Comparison of ENCODE assay signal across 1 cellular context in the genomic region with DNA sequence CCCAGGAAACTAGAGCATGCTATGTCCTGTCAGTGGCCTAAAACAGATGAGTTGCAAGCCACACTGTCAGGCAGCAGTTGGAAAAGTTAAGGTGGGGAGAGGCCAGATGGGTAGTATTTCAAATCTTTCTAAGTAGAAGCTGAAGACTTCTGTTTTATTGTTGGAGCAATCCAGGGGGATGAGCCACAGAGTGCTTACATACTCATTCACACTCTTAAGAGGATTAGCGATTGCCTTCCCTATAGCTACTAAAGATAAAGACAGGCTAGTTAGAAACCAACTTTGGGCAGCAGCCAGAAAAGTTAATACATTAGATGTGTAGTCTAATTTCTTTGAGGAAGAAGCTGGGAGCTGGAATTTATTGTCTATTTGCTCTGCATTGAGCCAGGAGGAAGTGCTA.
TF ChIP-seq lines count a peak whose summit lies in the region.

No MANE protein-coding gene starts in this region.

TF ChIP-seq in GM23338, 12 proteins besides CTCF, POLR2A, EP300 and RAD21 (continued from another document):
- TF ChIP-seq, protein P1, sequence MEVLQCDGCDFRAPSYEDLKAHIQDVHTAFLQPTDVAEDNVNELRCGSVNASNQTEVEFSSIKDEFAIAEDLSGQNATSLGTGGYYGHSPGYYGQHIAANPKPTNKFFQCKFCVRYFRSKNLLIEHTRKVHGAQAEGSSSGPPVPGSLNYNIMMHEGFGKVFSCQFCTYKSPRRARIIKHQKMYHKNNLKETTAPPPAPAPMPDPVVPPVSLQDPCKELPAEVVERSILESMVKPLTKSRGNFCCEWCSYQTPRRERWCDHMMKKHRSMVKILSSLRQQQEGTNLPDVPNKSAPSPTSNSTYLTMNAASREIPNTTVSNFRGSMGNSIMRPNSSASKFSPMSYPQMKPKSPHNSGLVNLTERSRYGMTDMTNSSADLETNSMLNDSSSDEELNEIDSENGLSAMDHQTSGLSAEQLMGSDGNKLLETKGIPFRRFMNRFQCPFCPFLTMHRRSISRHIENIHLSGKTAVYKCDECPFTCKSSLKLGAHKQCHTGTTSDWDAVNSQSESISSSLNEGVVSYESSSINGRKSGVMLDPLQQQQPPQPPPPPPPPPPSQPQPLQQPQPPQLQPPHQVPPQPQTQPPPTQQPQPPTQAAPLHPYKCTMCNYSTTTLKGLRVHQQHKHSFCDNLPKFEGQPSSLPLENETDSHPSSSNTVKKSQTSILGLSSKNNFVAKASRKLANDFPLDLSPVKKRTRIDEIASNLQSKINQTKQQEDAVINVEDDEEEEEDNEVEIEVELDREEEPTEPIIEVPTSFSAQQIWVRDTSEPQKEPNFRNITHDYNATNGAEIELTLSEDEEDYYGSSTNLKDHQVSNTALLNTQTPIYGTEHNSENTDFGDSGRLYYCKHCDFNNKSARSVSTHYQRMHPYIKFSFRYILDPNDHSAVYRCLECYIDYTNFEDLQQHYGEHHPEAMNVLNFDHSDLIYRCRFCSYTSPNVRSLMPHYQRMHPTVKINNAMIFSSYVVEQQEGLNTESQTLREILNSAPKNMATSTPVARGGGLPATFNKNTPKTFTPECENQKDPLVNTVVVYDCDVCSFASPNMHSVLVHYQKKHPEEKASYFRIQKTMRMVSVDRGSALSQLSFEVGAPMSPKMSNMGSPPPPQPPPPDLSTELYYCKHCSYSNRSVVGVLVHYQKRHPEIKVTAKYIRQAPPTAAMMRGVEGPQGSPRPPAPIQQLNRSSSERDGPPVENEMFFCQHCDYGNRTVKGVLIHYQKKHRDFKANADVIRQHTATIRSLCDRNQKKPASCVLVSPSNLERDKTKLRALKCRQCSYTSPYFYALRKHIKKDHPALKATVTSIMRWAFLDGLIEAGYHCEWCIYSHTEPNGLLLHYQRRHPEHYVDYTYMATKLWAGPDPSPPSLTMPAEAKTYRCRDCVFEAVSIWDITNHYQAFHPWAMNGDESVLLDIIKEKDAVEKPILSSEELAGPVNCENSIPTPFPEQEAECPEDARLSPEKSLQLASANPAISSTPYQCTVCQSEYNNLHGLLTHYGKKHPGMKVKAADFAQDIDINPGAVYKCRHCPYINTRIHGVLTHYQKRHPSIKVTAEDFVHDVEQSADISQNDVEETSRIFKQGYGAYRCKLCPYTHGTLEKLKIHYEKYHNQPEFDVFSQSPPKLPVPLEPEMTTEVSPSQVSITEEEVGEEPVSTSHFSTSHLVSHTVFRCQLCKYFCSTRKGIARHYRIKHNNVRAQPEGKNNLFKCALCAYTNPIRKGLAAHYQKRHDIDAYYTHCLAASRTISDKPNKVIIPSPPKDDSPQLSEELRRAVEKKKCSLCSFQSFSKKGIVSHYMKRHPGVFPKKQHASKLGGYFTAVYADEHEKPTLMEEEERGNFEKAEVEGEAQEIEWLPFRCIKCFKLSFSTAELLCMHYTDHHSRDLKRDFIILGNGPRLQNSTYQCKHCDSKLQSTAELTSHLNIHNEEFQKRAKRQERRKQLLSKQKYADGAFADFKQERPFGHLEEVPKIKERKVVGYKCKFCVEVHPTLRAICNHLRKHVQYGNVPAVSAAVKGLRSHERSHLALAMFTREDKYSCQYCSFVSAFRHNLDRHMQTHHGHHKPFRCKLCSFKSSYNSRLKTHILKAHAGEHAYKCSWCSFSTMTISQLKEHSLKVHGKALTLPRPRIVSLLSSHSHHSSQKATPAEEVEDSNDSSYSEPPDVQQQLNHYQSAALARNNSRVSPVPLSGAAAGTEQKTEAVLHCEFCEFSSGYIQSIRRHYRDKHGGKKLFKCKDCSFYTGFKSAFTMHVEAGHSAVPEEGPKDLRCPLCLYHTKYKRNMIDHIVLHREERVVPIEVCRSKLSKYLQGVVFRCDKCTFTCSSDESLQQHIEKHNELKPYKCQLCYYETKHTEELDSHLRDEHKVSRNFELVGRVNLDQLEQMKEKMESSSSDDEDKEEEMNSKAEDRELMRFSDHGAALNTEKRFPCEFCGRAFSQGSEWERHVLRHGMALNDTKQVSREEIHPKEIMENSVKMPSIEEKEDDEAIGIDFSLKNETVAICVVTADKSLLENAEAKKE (CRISPR knock-in tag; IDR thresholded peaks at IDR 0.05): no peak
TF ChIP-seq in GM23338: peak in this region for 0.
